In genomic region chr16:29094729-29095624, GRCh38 we compare ENCODE assay signal across 7 cellular contexts.
DNase-seq lines count a peak whose midpoint lies in the region; ATAC-seq and TF ChIP-seq lines count a peak whose summit lies in the region.
"Not testable (repeated sequence)": the region's sequence is repeated elsewhere in the genome, so short reads cannot be mapped to it uniquely, and the experiment has no call there.

No MANE protein-coding gene starts in this region.

- not testable (repeated sequence) for H3K27me3 ChIP-seq in spleen (replicated peaks in 1 of 7)

- not testable (repeated sequence) for H3K4me1 Mint-ChIP-seq in HFFc6 (ENCODE audit: low read depth); T-cell; activated naive CD4-positive, alpha-beta T cell treated with anti-CD3 and anti-CD28 coated beads, Interleukin-2, amount 10 ng/mL, durations not matched to agents 7 days and 5 days; endothelial cell (ENCODE audit: unreplicated experiment); natural killer cell treated with Interleukin-12 subunit alpha and Interleukin-12 subunit beta and Interleukin-15 and Interleukin-18, amount 100 ng/mL, for 72 hours (ENCODE audit: low read depth in 2 of 2)
- peaks cover 10 to 13% of the 10 kb centered on the region in 2 donors for H3K4me1 Mint-ChIP-seq in immature natural killer cell

- not testable (repeated sequence) for H3K36me3 Mint-ChIP-seq in HFFc6 (ENCODE audit: low read depth); activated naive CD4-positive, alpha-beta T cell treated with anti-CD3 and anti-CD28 coated beads, Interleukin-2, amount 10 ng/mL, durations not matched to agents 7 days and 5 days; endothelial cell (ENCODE audit: low read depth, unreplicated experiment); immature natural killer cell; natural killer cell treated with Interleukin-12 subunit alpha and Interleukin-12 subunit beta and Interleukin-15 and Interleukin-18, amount 100 ng/mL, for 72 hours
- H3K36me3 Mint-ChIP-seq in T-cell = peaks cover 10% of the 10 kb centered on the region

- intact Hi-C loops in spleen (cut with DNase I; ENCODE audit: low total_unique reads) = not testable (repeated sequence)

- TF ChIP-seq CTCF in HFFc6 (IDR thresholded peaks at IDR 0.05) (peak; percentile 59), endothelial cell (IDR thresholded peaks at IDR 0.05; ENCODE audit: unreplicated experiment) (peak; percentile 28), spleen (IDR thresholded peaks at IDR 0.05 in 8 of 11, conservative IDR thresholded peaks at IDR 0.05 in 3 of 11) (peak in 7 of 11 experiments; percentile 5 to 50 (median 27))

- not testable (repeated sequence) for TF ChIP-seq POLR2A in spleen (IDR thresholded peaks at IDR 0.05)

- CTCF ChIA-PET in T-cell (lab: Charles Lee) = interaction anchor here (0.7 kb wide), 2 partner anchors 19 to 154 kb away, joined by 3 to 4 read pairs; no protein-coding TSS in a partner anchor
- CTCF ChIA-PET in activated naive CD4-positive, alpha-beta T cell treated with anti-CD3 and anti-CD28 coated beads, Interleukin-2, amount 10 ng/mL, durations not matched to agents 7 days and 5 days (lab: Charles Lee) = not testable (repeated sequence)

- DNase-seq in HFFc6; T-cell; activated naive CD4-positive, alpha-beta T cell treated with anti-CD3 and anti-CD28 coated beads, Interleukin-2, amount 10 ng/mL, durations not matched to agents 7 days and 5 days; endothelial cell (ENCODE audit: low spot score); natural killer cell treated with Interleukin-12 subunit alpha and Interleukin-12 subunit beta and Interleukin-15 and Interleukin-18, amount 100 ng/mL, for 72 hours (ENCODE audit: low spot score); spleen: not testable (repeated sequence)
- peak in 1 of 3 donors; percentile 27 for DNase-seq in immature natural killer cell

- POLR2A ChIA-PET in T-cell (lab: Charles Lee) = not testable (repeated sequence)

- 34 to 66% (median 48%) methylated on average over 6 to 10 of the region's 13 CpGs for WGBS in spleen, 5 donors

- not testable (repeated sequence) for H3K9me3 Mint-ChIP-seq in HFFc6; T-cell; activated naive CD4-positive, alpha-beta T cell treated with anti-CD3 and anti-CD28 coated beads, Interleukin-2, amount 10 ng/mL, durations not matched to agents 7 days and 5 days; endothelial cell (ENCODE audit: unreplicated experiment); immature natural killer cell; natural killer cell treated with Interleukin-12 subunit alpha and Interleukin-12 subunit beta and Interleukin-15 and Interleukin-18, amount 100 ng/mL, for 72 hours

- H3K27me3 Mint-ChIP-seq in HFFc6 (ENCODE audit: insufficient read depth); T-cell; activated naive CD4-positive, alpha-beta T cell treated with anti-CD3 and anti-CD28 coated beads, Interleukin-2, amount 10 ng/mL, durations not matched to agents 7 days and 5 days; endothelial cell (ENCODE audit: unreplicated experiment); immature natural killer cell (ENCODE audit: low read depth in 3 of 3); natural killer cell treated with Interleukin-12 subunit alpha and Interleukin-12 subunit beta and Interleukin-15 and Interleukin-18, amount 100 ng/mL, for 72 hours: not testable (repeated sequence)

- not testable (repeated sequence) for H3K4me1 ChIP-seq in spleen

- H3K9me3 ChIP-seq in spleen = not testable (repeated sequence)

- H3K36me3 ChIP-seq in spleen = peaks cover 0 to 61% (median 5%) of the 10 kb centered on the region in 6 donors

- peak; percentile 61 to 70 (median 68) for ATAC-seq in T-cell (replicated peaks in 1 of 4)
- ATAC-seq in natural killer cell treated with Interleukin-12 subunit alpha and Interleukin-12 subunit beta and Interleukin-15 and Interleukin-18, amount 100 ng/mL, for 72 hours = peak; percentile 73 to 75

- H3K27ac ChIP-seq in spleen = not testable (repeated sequence)

- H3K4me3 Mint-ChIP-seq in HFFc6; T-cell; activated naive CD4-positive, alpha-beta T cell treated with anti-CD3 and anti-CD28 coated beads, Interleukin-2, amount 10 ng/mL, durations not matched to agents 7 days and 5 days; endothelial cell (ENCODE audit: unreplicated experiment); natural killer cell treated with Interleukin-12 subunit alpha and Interleukin-12 subunit beta and Interleukin-15 and Interleukin-18, amount 100 ng/mL, for 72 hours: not testable (repeated sequence)
- peak overlapping the region in 1 of 5 donors; percentile 33 for H3K4me3 Mint-ChIP-seq in immature natural killer cell

- not testable (repeated sequence) for H3K4me3 ChIP-seq in spleen

- H3K27ac Mint-ChIP-seq in HFFc6; T-cell; endothelial cell (ENCODE audit: unreplicated experiment): not testable (repeated sequence)
- peak overlapping the region; percentile 49 for H3K27ac Mint-ChIP-seq in activated naive CD4-positive, alpha-beta T cell treated with anti-CD3 and anti-CD28 coated beads, Interleukin-2, amount 10 ng/mL, durations not matched to agents 7 days and 5 days
- peak overlapping the region in 5 of 6 donors; percentile 43 to 89 (median 87) for H3K27ac Mint-ChIP-seq in immature natural killer cell
- H3K27ac Mint-ChIP-seq in natural killer cell treated with Interleukin-12 subunit alpha and Interleukin-12 subunit beta and Interleukin-15 and Interleukin-18, amount 100 ng/mL, for 72 hours = peak overlapping the region in 1 of 2 donors; percentile 58
